Comparison of ENCODE assay signal across 8 cellular contexts in genomic region chr22:30920407-30920806, GRCh38. TPM values are rescaled to one million over a fixed set of nuclear protein-coding genes. Genes with fewer than 3 reads are reported as not detected.
DNase-seq lines count a peak whose midpoint lies in the region; ATAC-seq and TF ChIP-seq lines count a peak whose summit lies in the region.

No MANE protein-coding gene starts in this region.

- peaks cover 2% of the 10 kb centered on the region; the same call in 1 of the 2 replicates for H3K27me3 Mint-ChIP-seq in WTC11 (ENCODE audit: low read depth)

- H3K36me3 Mint-ChIP-seq in WTC11: peaks cover 30% of the 10 kb centered on the region

- POLR2A ChIA-PET in WTC11 (lab: Charles Lee): no interaction called here

- CTCF ChIA-PET in WTC11 (lab: Charles Lee): interaction anchor here (0.7 to 2.1 kb wide), 4 partner anchors 147 to 989 kb away, joined by 3 to 15 read pairs (median 4); no protein-coding TSS in a partner anchor

- peak; percentile 35 for DNase-seq in NCI-H146 (lab: John Stamatoyannopoulos, UW)
- DNase-seq in NCI-H146 treated with DMSO at 0.1 percent for 48 hours (lab: John Stamatoyannopoulos, UW; ENCODE audit: unreplicated experiment): no peak
- DNase-seq in NCI-H2107 (lab: John Stamatoyannopoulos, UW): peak; percentile 3
- peak; percentile 88 for DNase-seq in WTC11 (ENCODE audit: low spot score)
- peak; percentile 49 to 53 for DNase-seq in T47D (ENCODE audit: low read depth in 1 of 2, low spot score in 1 of 2)
- DNase-seq in inferior parietal cortex (ENCODE audit: extremely low spot score): peak; percentile 89
- peak; percentile 91 for DNase-seq in stimulated activated CD4-positive, alpha-beta T cell treated with anti-CD3 and anti-CD28 coated beads, Interleukin-15, amount 100 ng/mL, for 24 hours

- peaks cover 4% of the 10 kb centered on the region; the same call in 1 of the 2 replicates for H3K4me1 Mint-ChIP-seq in WTC11

- in situ Hi-C loops in T47D (cut with HindIII; ENCODE audit: low pct_unique_long_range_greater_than_20kb, low sequenced_read_pairs): no loop called here

- ATAC-seq in WTC11: peak; percentile 83
- no peak for ATAC-seq in GM19452 (IDR thresholded peaks at IDR 0.05; ENCODE audit: unreplicated experiment)

- H3K4me3 Mint-ChIP-seq in WTC11: no peak overlapping the region

- H3K27ac Mint-ChIP-seq in WTC11: no peak overlapping the region

- peak; percentile 87 for TF ChIP-seq CTCF in WTC11 (IDR thresholded peaks at IDR 0.05)

- H3K9me3 Mint-ChIP-seq in WTC11: peaks cover 13% of the 10 kb centered on the region

TF ChIP-seq in WTC11, 78 proteins besides CTCF, POLR2A, EP300 and RAD21:
- no peak for TF ChIP-seq MAX (CRISPR knock-in tag; IDR thresholded peaks at IDR 0.05)

RNA-seq across cellular contexts. Expression of gene MORC2, which starts 48.2 kb away (rescaled TPM):
- total RNA-seq in WTC11 (2021): 49.6 to 62.3 TPM (median 54.3 TPM) in 3 replicates

RNA-seq across cellular contexts. Expression of gene TUG1, which starts 48.7 kb away (rescaled TPM):
- total RNA-seq in WTC11 (2021): 94.8 to 105 TPM (median 96.2 TPM) in 3 replicates
